ENCODE assay signal across 9 cellular contexts in the genomic region with DNA sequence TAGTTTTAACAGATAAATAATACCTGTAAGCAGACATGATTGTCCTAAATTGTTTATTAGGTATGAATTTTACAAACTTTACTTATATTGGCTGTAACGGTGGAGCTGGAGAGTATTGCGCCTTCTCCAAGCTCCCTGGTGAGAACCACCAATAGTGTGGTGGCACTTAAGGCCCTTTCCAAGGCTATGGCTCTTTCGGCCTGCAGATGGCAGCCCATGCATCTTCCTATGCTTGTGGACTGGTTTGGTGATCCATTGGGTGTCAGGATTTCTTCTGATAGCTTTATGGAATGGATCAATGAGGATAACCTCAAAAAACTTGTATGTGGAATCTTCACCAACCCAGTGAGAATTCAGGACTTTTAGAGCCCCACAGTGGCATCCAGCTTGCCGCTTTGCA. TPM values are rescaled to one million over a fixed set of nuclear protein-coding genes. Genes with fewer than 3 reads are reported as not detected.
DNase-seq lines count a peak whose midpoint lies in the region; ATAC-seq and TF ChIP-seq lines count a peak whose summit lies in the region.
"Had no signal": no experiment of that assay in that cellular context is flagged by ENCODE, and none has a peak within 500 bp of the region (broad histone marks: within the 10 kb centered on the region; RNA-seq: fewer than 3 reads in every experiment).

No MANE protein-coding gene starts in this region.

- no peak overlapping the region for H3K27ac ChIP-seq in heart right ventricle
- H3K27ac ChIP-seq in Karpas-422 (ENCODE audit: low read length): no peak overlapping the region
- H3K27ac ChIP-seq in endodermal cell (ENCODE audit: low read depth, low read length): no peak overlapping the region
- no peak overlapping the region for H3K27ac ChIP-seq in CD4-positive, alpha-beta T cell (ENCODE audit: low read depth, low read length)

- H3K27ac Mint-ChIP-seq in endodermal cell (no peak overlapping the region), type B pancreatic cell (no peak overlapping the region)
- no peak overlapping the region for H3K27ac Mint-ChIP-seq in CD4-positive, alpha-beta T cell
- H3K27ac Mint-ChIP-seq: activated naive CD8-positive, alpha-beta T cell treated with anti-CD3 and anti-CD28 coated beads, Interleukin-2, amount 50 U/mL, for 24 hours had no signal

- no peaks in the 10 kb centered on the region for H3K27me3 ChIP-seq in heart right ventricle
- no peaks in the 10 kb centered on the region for H3K27me3 ChIP-seq in Karpas-422 (ENCODE audit: low read length)
- no peaks in the 10 kb centered on the region for H3K27me3 ChIP-seq in endodermal cell (ENCODE audit: control insufficient read depth, insufficient read depth, low read length, poor library complexity, severe bottlenecking)
- no peaks in the 10 kb centered on the region for H3K27me3 ChIP-seq in CD4-positive, alpha-beta T cell (ENCODE audit: control insufficient read depth, insufficient read depth, low read length)

- 65 to 84% methylated on average over 4 of the region's 4 CpGs for WGBS in heart right ventricle, 2 donors
- 78 to 83% methylated on average over 1 to 4 of the region's 4 CpGs for WGBS in endodermal cell (ENCODE audit: insufficient coverage in 1 of 2, insufficient read length in 1 of 2), 2 experiments

- no peak overlapping the region for H3K4me2 ChIP-seq in Karpas-422 (ENCODE audit: low read depth, low read length, poor library complexity, severe bottlenecking)

- no peak overlapping the region for H3K4me3 ChIP-seq in heart right ventricle
- no peak overlapping the region for H3K4me3 ChIP-seq in Karpas-422 (ENCODE audit: low read length)
- H3K4me3 ChIP-seq in endodermal cell (ENCODE audit: low read length): no peak overlapping the region

- DNase-seq in cardiac septum (ENCODE audit: low spot score): peak; percentile 39
- DNase-seq in heart right ventricle: no peak
- peak; percentile 69 for DNase-seq in Karpas-422
- peak; percentile 82 for DNase-seq in endodermal cell
- no peak for DNase-seq in type B pancreatic cell (ENCODE audit: extremely low spot score, unreplicated experiment)
- no peak for DNase-seq in NCI-H510A (lab: John Stamatoyannopoulos, UW)
- no peak for DNase-seq in CD4-positive, alpha-beta T cell
- DNase-seq: activated naive CD8-positive, alpha-beta T cell treated with anti-CD3 and anti-CD28 coated beads, Interleukin-2, amount 50 U/mL, for 24 hours had no signal

- peaks cover 0 to 5% (median 0%) of the 10 kb centered on the region in 9 donors for H3K4me1 ChIP-seq in heart right ventricle
- H3K4me1 ChIP-seq in Karpas-422 (ENCODE audit: low read length): peaks cover 6% of the 10 kb centered on the region
- no peaks in the 10 kb centered on the region for H3K4me1 ChIP-seq in endodermal cell (ENCODE audit: control insufficient read depth, insufficient read depth, low read length)

- H3K9me2 ChIP-seq in Karpas-422 (replicated peaks; ENCODE audit: insufficient read depth, low read length): no peaks in the 10 kb centered on the region

- H3K9me3 Mint-ChIP-seq in endodermal cell (no peaks in the 10 kb centered on the region), type B pancreatic cell (no peaks in the 10 kb centered on the region)
- H3K9me3 Mint-ChIP-seq in CD4-positive, alpha-beta T cell: no peaks in the 10 kb centered on the region
- H3K9me3 Mint-ChIP-seq: activated naive CD8-positive, alpha-beta T cell treated with anti-CD3 and anti-CD28 coated beads, Interleukin-2, amount 50 U/mL, for 24 hours had no signal

- no peak overlapping the region for H2AFZ ChIP-seq in Karpas-422 (ENCODE audit: low read length)

- H3K9ac ChIP-seq in Karpas-422 (ENCODE audit: low read length): no peak overlapping the region
- no peak overlapping the region for H3K9ac ChIP-seq in endodermal cell (ENCODE audit: extremely low read depth, low read length, poor library complexity, severe bottlenecking)

- H3K36me3 ChIP-seq in heart right ventricle: no peaks in the 10 kb centered on the region
- no peaks in the 10 kb centered on the region for H3K36me3 ChIP-seq in Karpas-422 (ENCODE audit: insufficient read depth, low read length)
- peaks cover 15% of the 10 kb centered on the region for H3K36me3 ChIP-seq in endodermal cell (ENCODE audit: control insufficient read depth, insufficient read depth, low read length)

- no peak for ATAC-seq in heart right ventricle
- ATAC-seq in CD4-positive, alpha-beta T cell (ENCODE audit: poor library complexity): no peak
- no peak for ATAC-seq in GM18873 (IDR thresholded peaks at IDR 0.05; ENCODE audit: low FRiP score, unreplicated experiment)
- ATAC-seq: activated naive CD8-positive, alpha-beta T cell treated with anti-CD3 and anti-CD28 coated beads, Interleukin-2, amount 50 U/mL, for 24 hours had no signal

- H4K20me1 ChIP-seq in Karpas-422 (ENCODE audit: insufficient read depth, low read depth, low read length): 0 out of 2 replicates have a peak, but pooled peaks cover 2% of the 10 kb centered on the region

- CTCF ChIA-PET in CD4-positive, alpha-beta T cell (lab: Charles Lee): no interaction called here

- intact Hi-C loops in cardiac septum (cut with DNase I): no loop called here
- intact Hi-C loops in heart right ventricle (cut with DNase I): loop anchor here in 3 of 10 donors (10.0 kb wide), 2 partner anchors 104 to 216 kb away; partner anchors contain the start of genes ABHD18 (in 2 of the 3), MFSD8 (in 2 of the 3) and PGRMC2 (in 1 of the 3)
- intact Hi-C loops in CD4-positive, alpha-beta T cell (cut with DNase I, micrococcal nuclease): no loop called here

- H3K9me3 ChIP-seq in heart right ventricle (peaks cover 0 to 5% (median 0%) of the 10 kb centered on the region in 11 donors), Karpas-422 (ENCODE audit: low read length) (no peaks in the 10 kb centered on the region), endodermal cell (ENCODE audit: control insufficient read depth, low read length) (no peaks in the 10 kb centered on the region)
- no peaks in the 10 kb centered on the region for H3K9me3 ChIP-seq in CD4-positive, alpha-beta T cell (ENCODE audit: control insufficient read depth, low read length)

- H3K36me3 Mint-ChIP-seq in endodermal cell (ENCODE audit: low read depth) (peaks cover 6% of the 10 kb centered on the region), type B pancreatic cell (no peaks in the 10 kb centered on the region)
- no peaks in the 10 kb centered on the region for H3K36me3 Mint-ChIP-seq in CD4-positive, alpha-beta T cell (ENCODE audit: low read depth)

- POLR2A ChIA-PET in CD4-positive, alpha-beta T cell (lab: Charles Lee): interaction anchor here (0.7 kb wide), 1 partner anchor 104 kb away, joined by 3 read pairs; the partner anchor contains the start of genes ABHD18 and MFSD8

- H3K4me1 Mint-ChIP-seq in endodermal cell (peaks cover 8% of the 10 kb centered on the region), type B pancreatic cell (ENCODE audit: unreplicated experiment) (peaks cover 3% of the 10 kb centered on the region)
- no peaks in the 10 kb centered on the region for H3K4me1 Mint-ChIP-seq in CD4-positive, alpha-beta T cell (ENCODE audit: low read depth)

- H3K27me3 Mint-ChIP-seq in endodermal cell (ENCODE audit: insufficient read depth): no peaks in the 10 kb centered on the region
- no peaks in the 10 kb centered on the region for H3K27me3 Mint-ChIP-seq in type B pancreatic cell
- H3K27me3 Mint-ChIP-seq in CD4-positive, alpha-beta T cell: no peaks in the 10 kb centered on the region
- H3K27me3 Mint-ChIP-seq: activated naive CD8-positive, alpha-beta T cell treated with anti-CD3 and anti-CD28 coated beads, Interleukin-2, amount 50 U/mL, for 24 hours had no signal

- peak in 3 of 9 donors; percentile 25 to 35 (median 30) for TF ChIP-seq CTCF in heart right ventricle (IDR thresholded peaks at IDR 0.05)
- TF ChIP-seq CTCF in endodermal cell (conservative IDR thresholded peaks at IDR 0.05): peak; percentile 73
- peak; percentile 41 for TF ChIP-seq CTCF in type B pancreatic cell (conservative IDR thresholded peaks at IDR 0.05)
- TF ChIP-seq CTCF in CD4-positive, alpha-beta T cell (IDR thresholded peaks at IDR 0.05): no peak

- peaks cover 98% of the 10 kb centered on the region for H3K79me2 ChIP-seq in Karpas-422 (ENCODE audit: low read length)

- H3K4me3 Mint-ChIP-seq in endodermal cell (no peak overlapping the region), type B pancreatic cell (no peak overlapping the region)
- H3K4me3 Mint-ChIP-seq in CD4-positive, alpha-beta T cell: no peak overlapping the region
- H3K4me3 Mint-ChIP-seq: activated naive CD8-positive, alpha-beta T cell treated with anti-CD3 and anti-CD28 coated beads, Interleukin-2, amount 50 U/mL, for 24 hours had no signal

RNA-seq across cellular contexts. Expression of gene LARP1B, which starts 7.8 kb away (rescaled TPM):
- total RNA-seq in cardiac septum: 24.2 TPM
- 10 to 100 TPM; 14.5 to 20.3 (median 18.9) TPM for total RNA-seq in heart right ventricle
- polyA plus RNA-seq in heart right ventricle: 10 to 100 TPM; 17.4 to 19.9 TPM
- total RNA-seq in Karpas-422 (2014; rRNA removed; shearing (Covaris generic); ENCODE audit: low replicate concordance): 45.9 and 62.8 TPM in 2 replicates
- 10 to 100 TPM; 27.0 to 32.6 TPM for total RNA-seq in endodermal cell
- polyA plus RNA-seq in endodermal cell (2013, experiment 1 of 2): 17.8 TPM
- polyA plus RNA-seq in endodermal cell (2013, experiment 2 of 2): 18.2 TPM
- 15.4 and 16.1 TPM in 2 replicates for total RNA-seq in type B pancreatic cell (ENCODE audit: low replicate concordance)
- 1 to 10 TPM; 8.4 to 8.9 TPM for total RNA-seq in CD4-positive, alpha-beta T cell

Comparison
In these comparisons a context has a peak if more than half of its experiments do, and no peak if none do; other contexts are left out.
1. DNase-seq: peak in cardiac septum (single experiment), Karpas-422 (single experiment) and endodermal cell (single experiment); none in heart right ventricle (0 of 2), type B pancreatic cell (single experiment), NCI-H510A (single experiment) and CD4-positive, alpha-beta T cell (0 of 10).